Comparison of ENCODE assay signal across 8 cellular contexts in the genomic region with DNA sequence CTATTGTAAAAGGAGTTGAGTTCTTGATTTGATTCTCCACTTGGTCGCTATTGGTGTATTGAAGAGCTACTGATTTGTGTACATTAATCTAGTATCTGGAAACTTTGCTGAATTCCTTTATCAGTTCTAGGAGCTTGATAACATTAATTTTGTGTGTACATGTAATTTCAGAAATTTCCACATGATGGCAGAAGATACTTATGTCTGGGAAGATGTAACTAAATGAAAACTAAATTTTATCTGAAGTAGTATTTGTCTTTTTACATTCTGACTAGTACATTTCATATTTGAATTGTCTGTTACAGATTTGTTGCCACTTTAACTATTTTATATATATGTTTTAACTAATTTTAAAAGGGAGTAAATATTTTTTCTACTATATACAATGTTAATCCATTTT. TPM values are rescaled to one million over a fixed set of nuclear protein-coding genes. Genes with fewer than 3 reads are reported as not detected.
DNase-seq lines count a peak whose midpoint lies in the region; ATAC-seq, FAIRE-seq and TF ChIP-seq lines count a peak whose summit lies in the region.

No MANE protein-coding gene starts in this region.

- H3K9me1 ChIP-seq in keratinocyte (ENCODE audit: control insufficient read depth, extremely low read depth, insufficient read depth, low read length) = no peaks in the 10 kb centered on the region

- H3K27me3 ChIP-seq in DOHH2 (ENCODE audit: control insufficient read depth, low read length) (no peaks in the 10 kb centered on the region), keratinocyte (ENCODE audit: control insufficient read depth, extremely low read depth, insufficient read depth, low read length) (no peaks in the 10 kb centered on the region)

- DNase-seq in M059J (ENCODE audit: low read depth) = peak; percentile 41
- DNase-seq in SW480 (ENCODE audit: low spot score) = peak; percentile 58
- DNase-seq in keratinocyte (ENCODE audit: low read depth, low spot score) = no peak
- no peak for DNase-seq in stimulated activated CD4-positive, alpha-beta T cell treated with anti-CD3 and anti-CD28 coated beads, Interleukin-15, amount 100 ng/mL, for 24 hours
- no peak for DNase-seq in posterior vena cava (ENCODE audit: low spot score)

- no peaks in the 10 kb centered on the region for H3F3A ChIP-seq in DOHH2 (ENCODE audit: control insufficient read depth, insufficient read depth)

- no peak for FAIRE-seq in keratinocyte (lab: Jason Lieb, UNC)

- ATAC-seq in GM21825 (IDR thresholded peaks at IDR 0.05; ENCODE audit: unreplicated experiment) (no peak), GM18873 (IDR thresholded peaks at IDR 0.05; ENCODE audit: low FRiP score, unreplicated experiment) (no peak)

- no peak overlapping the region for H3K4me2 ChIP-seq in DOHH2 (ENCODE audit: low read length)
- H3K4me2 ChIP-seq in keratinocyte (ENCODE audit: control insufficient read depth, extremely low read depth, insufficient read depth, low read depth, low read length) = no peak overlapping the region

- H2AFZ ChIP-seq in keratinocyte (ENCODE audit: control insufficient read depth, low read length) = no peak overlapping the region

- H4K20me1 ChIP-seq in DOHH2 (ENCODE audit: control insufficient read depth, insufficient read depth, low read depth, low read length) (no peaks in the 10 kb centered on the region; the same call in 1 of the 2 replicates), keratinocyte (ENCODE audit: control insufficient read depth, extremely low read depth, insufficient read depth, low read length) (no peaks in the 10 kb centered on the region)

- no peaks in the 10 kb centered on the region for H3K4me1 ChIP-seq in DOHH2 (ENCODE audit: control insufficient read depth, low read length)
- H3K4me1 ChIP-seq in keratinocyte (ENCODE audit: control insufficient read depth, extremely low read depth, insufficient read depth, low read length) = no peaks in the 10 kb centered on the region

- H3K79me2 ChIP-seq in DOHH2 (ENCODE audit: control insufficient read depth, low read length) (peaks cover 41% of the 10 kb centered on the region), keratinocyte (ENCODE audit: control insufficient read depth, insufficient read depth, low read length) (no peaks in the 10 kb centered on the region)

- no peak overlapping the region for H3K4me3 ChIP-seq in DOHH2 (ENCODE audit: low read length)
- no peak overlapping the region for H3K4me3 ChIP-seq in keratinocyte (ENCODE audit: control insufficient read depth in 2 of 3, extremely low read depth in 1 of 3, insufficient read depth in 2 of 3, low read depth in 1 of 3, low read length in 3 of 3)

- dilution Hi-C loops in keratinocyte (cut with MboI; ENCODE audit: extremely low pct_ligation_motif_present, low sequenced_read_pairs) = no loop called here

- H3K9me3 ChIP-seq in DOHH2 (ENCODE audit: control insufficient read depth, insufficient read depth, low read length) = peaks cover under 1% of the 10 kb centered on the region; the same call in 1 of the 2 replicates
- H3K9me3 ChIP-seq in keratinocyte (ENCODE audit: control insufficient read depth, low read depth, low read length) = no peaks in the 10 kb centered on the region

- TF ChIP-seq CTCF in DOHH2 (IDR thresholded peaks at IDR 0.05; ENCODE audit: low read depth, low read length, poor library complexity, severe bottlenecking) (peak; percentile 51), keratinocyte (optimal IDR thresholded peaks at IDR 0.05 in 1 of 3, IDR thresholded peaks at IDR 0.05 in 1 of 3, conservative IDR thresholded peaks at IDR 0.05 in 1 of 3; ENCODE audit: extremely low read depth in 1 of 3, insufficient read depth in 2 of 3, low read length in 3 of 3) (peak in 2 of 3 experiments; percentile 15 to 25)

- no peaks in the 10 kb centered on the region for H3K9me2 ChIP-seq in DOHH2 (replicated peaks; ENCODE audit: control insufficient read depth, low read length)

- peaks cover 19% of the 10 kb centered on the region for H3K36me3 ChIP-seq in DOHH2 (ENCODE audit: control insufficient read depth, low read length)
- H3K36me3 ChIP-seq in keratinocyte (ENCODE audit: control insufficient read depth in 2 of 2, extremely low read depth in 1 of 2, insufficient read depth in 2 of 2, low read length in 2 of 2) = no peaks in the 10 kb centered on the region

- no peak overlapping the region for H3K9ac ChIP-seq in keratinocyte (ENCODE audit: control insufficient read depth, extremely low read depth, insufficient read depth, low read length)

- intact Hi-C loops in posterior vena cava (cut with DNase I) = no loop called here

- H3K27ac ChIP-seq in DOHH2 (ENCODE audit: low read depth, low read length) (no peak overlapping the region), keratinocyte (ENCODE audit: control insufficient read depth, insufficient read depth, low read length) (no peak overlapping the region)

RNA-seq across cellular contexts. Expression of gene SDHAF3, which starts 27.6 kb away (rescaled TPM):
- total RNA-seq in M059J (2014; rRNA removed; shearing (Covaris generic)) = 13.1 and 24.5 TPM in 2 replicates
- polyA plus RNA-seq in keratinocyte = 16.9 to 32.8 TPM (median 18.4 TPM) in 3 replicates
- 7.0 TPM for polyA plus RNA-seq in keratinocyte (2011; ENCODE audit: low read depth)
- 19.5 and 34.2 TPM in 2 replicates for polyA plus RNA-seq in keratinocyte (2011; cell fraction: cytosol; rRNA removed)
- 7.0 and 9.2 TPM in 2 replicates for polyA plus RNA-seq in keratinocyte (2011; cell fraction: nucleus; rRNA removed)
- polyA plus RNA-seq in keratinocyte (2012; ENCODE audit: low replicate concordance) = 10.5 and 36.8 TPM in 2 replicates
- polyA minus RNA-seq in keratinocyte = 1.3 to 10.7 TPM (median 2.5 TPM) in 3 replicates
- 40.1 TPM for polyA minus RNA-seq in keratinocyte (2011; cell fraction: cytosol; rRNA and poly(A)+ RNA removed)
- polyA minus RNA-seq in keratinocyte (2011; cell fraction: nucleus; rRNA and poly(A)+ RNA removed) = 3.1 and 3.3 TPM in 2 replicates
- 10 to 100 TPM; 12.7 to 14.2 TPM for total RNA-seq in posterior vena cava

Comparison
In these comparisons a context has a peak if more than half of its experiments do, and no peak if none do; other contexts are left out.
1. DNase-seq: peak in M059J (single experiment) and SW480 (single experiment); none in keratinocyte (single experiment), stimulated activated CD4-positive, alpha-beta T cell treated with anti-CD3 and anti-CD28 coated beads, Interleukin-15, amount 100 ng/mL, for 24 hours (single experiment) and posterior vena cava (single experiment).